ENCODE assay signal across 11 cellular contexts in genomic region chr2:217057773-217058172, GRCh38.
"Had no signal": no experiment of that assay in that cellular context is flagged by ENCODE, and none has a peak within 500 bp of the region (broad histone marks: within the 10 kb centered on the region; RNA-seq: fewer than 3 reads in every experiment).

No MANE protein-coding gene starts in this region.

- H3K36me3 ChIP-seq: HAP-1 had no signal

- H3K4me2 ChIP-seq: GM23338 had no signal

- H3K4me3 ChIP-seq: GM23248, GM23338, HAP-1 had no signal

- H3K9ac ChIP-seq: GM23248 had no signal

- H3K9me3 ChIP-seq: HAP-1 had no signal

- H2AFZ ChIP-seq: GM23248, GM23338 had no signal

- H3K4me1 ChIP-seq: HAP-1 had no signal

- ATAC-seq: GM23338, HCT116 had no signal

- DNase-seq: GM23248, GOT3, H7, H9, HCEC 1CT, HFFc6 had no signal

- H3K27ac ChIP-seq: GM23248 had no signal

- FAIRE-seq: H1, H54 had no signal
